In the genomic region with DNA sequence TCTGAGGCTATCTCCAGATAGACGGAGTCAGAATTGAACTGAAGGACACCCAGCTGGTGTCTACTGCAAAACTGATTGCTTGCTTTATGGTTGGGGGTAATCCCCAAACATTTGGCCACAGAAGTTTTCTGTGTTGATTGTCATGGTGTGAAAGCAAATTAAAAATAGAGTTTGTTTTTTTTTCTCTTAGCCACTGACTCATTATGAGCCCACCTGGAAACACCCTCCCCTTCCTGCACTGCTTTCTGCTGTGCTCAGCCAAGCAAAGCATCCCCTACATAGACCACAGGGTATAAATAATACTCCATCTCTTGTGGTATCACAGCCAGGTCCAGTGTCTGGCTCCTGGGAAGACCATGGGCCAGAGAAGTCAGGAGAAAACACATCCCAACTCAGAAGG, we compare ENCODE assay signal across 15 cellular contexts.
DNase-seq lines count a peak whose midpoint lies in the region; ATAC-seq and TF ChIP-seq lines count a peak whose summit lies in the region.
"Had no signal": no experiment of that assay in that cellular context is flagged by ENCODE, and none has a peak within 500 bp of the region (broad histone marks: within the 10 kb centered on the region; RNA-seq: fewer than 3 reads in every experiment).

No MANE protein-coding gene starts in this region.

- DNase-seq in GM13977 (ENCODE audit: low spot score) (peak; percentile 72), NCI-H1694 (lab: John Stamatoyannopoulos, UW) (no peak), NCI-H510A (lab: John Stamatoyannopoulos, UW) (no peak), ACHN (no peak)
- no peak for DNase-seq in stimulated activated CD4-positive, alpha-beta T cell treated with anti-CD3 and anti-CD28 coated beads, Interleukin-1b, Interleukin-23, amount 100 ng/mL, for 48 hours
- DNase-seq: activated CD8-positive, alpha-beta memory T cell treated with anti-CD3 and anti-CD28 coated beads for 24 hours; effector CD4-positive, alpha-beta T cell; glutamatergic neuron; mammary epithelial cell; MV-4-11; NCI-H748 treated with DMSO at 0.1 percent for 48 hours; T-cell had no signal

- no peak for TF ChIP-seq CTCF in GM13977 (IDR thresholded peaks at IDR 0.05; ENCODE audit: extremely low read depth, insufficient read depth, missing control alignments)

- ATAC-seq in GM19463 (IDR thresholded peaks at IDR 0.05; ENCODE audit: unreplicated experiment), result peak; percentile 90
- peak; percentile 82 for ATAC-seq in HG02884 (IDR thresholded peaks at IDR 0.05; ENCODE audit: unreplicated experiment)
- ATAC-seq in HG03521 (IDR thresholded peaks at IDR 0.05; ENCODE audit: unreplicated experiment), result peak; percentile 75
- ATAC-seq: T-cell had no signal

- in situ Hi-C loops in GM13977 (cut with MboI; ENCODE audit: low pct_unique_long_range_greater_than_20kb, low sequenced_read_pairs, unreplicated experiment) (no loop called here), ACHN (cut with HindIII; ENCODE audit: low pct_ligation_motif_present, low pct_unique_long_range_greater_than_20kb, low sequenced_read_pairs) (no loop called here)
